In the genomic region with DNA sequence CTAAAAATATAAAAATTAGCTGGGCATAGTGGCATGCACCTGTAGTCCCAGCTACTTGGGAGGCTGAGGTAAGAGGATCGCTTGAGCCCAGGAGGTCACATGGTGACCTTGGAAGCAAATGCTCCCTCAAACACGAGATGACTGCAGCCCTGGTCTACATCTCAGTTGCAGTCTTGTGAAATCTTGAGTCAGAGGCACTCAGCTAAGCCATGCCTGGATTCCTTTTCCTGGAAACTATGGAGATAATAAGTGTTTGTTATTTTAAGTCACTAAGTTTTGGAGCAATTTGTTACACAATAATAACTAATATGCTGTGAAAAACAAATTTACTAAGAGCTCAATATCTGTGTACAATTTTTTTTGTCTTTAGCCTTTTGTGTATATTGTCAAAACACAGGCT, we compare ENCODE assay signal across 16 cellular contexts.
DNase-seq lines count a peak whose midpoint lies in the region; ATAC-seq, FAIRE-seq and TF ChIP-seq lines count a peak whose summit lies in the region.
"Had no signal": no experiment of that assay in that cellular context is flagged by ENCODE, and none has a peak within 500 bp of the region (broad histone marks: within the 10 kb centered on the region; RNA-seq: fewer than 3 reads in every experiment).

No MANE protein-coding gene starts in this region.

- H3K9me3 ChIP-seq in astrocyte (ENCODE audit: insufficient read depth, low read depth, low read length), result no peaks in the 10 kb centered on the region
- H3K9me3 ChIP-seq in right atrium auricular region, result no peaks in the 10 kb centered on the region

- no peaks in the 10 kb centered on the region for H3K36me3 ChIP-seq in astrocyte (ENCODE audit: insufficient read depth, low read length)
- no peaks in the 10 kb centered on the region for H3K36me3 ChIP-seq in right atrium auricular region

- H3K9ac ChIP-seq in astrocyte (ENCODE audit: low read length), result no peak overlapping the region

- H3K4me1 Mint-ChIP-seq in astrocyte (ENCODE audit: low read depth, unreplicated experiment), result peaks cover 11% of the 10 kb centered on the region

- POLR2A ChIA-PET in GM10248 (lab: Yijun Ruan, JAX), result no interaction called here

- H2AFZ ChIP-seq in astrocyte (ENCODE audit: low read depth, low read length), result no peak overlapping the region

- no peak overlapping the region for H3K27ac Mint-ChIP-seq in astrocyte (ENCODE audit: unreplicated experiment)
- H3K27ac Mint-ChIP-seq: activated CD4-positive, alpha-beta T cell treated with anti-CD3 and anti-CD28 coated beads, Interleukin-2, amount 10 ng/mL, durations not matched to agents 7 days and 5 days had no signal

- H3K27ac ChIP-seq in astrocyte (ENCODE audit: low read depth, low read length) (no peak overlapping the region), right atrium auricular region (no peak overlapping the region), caudate nucleus (ENCODE audit: low read depth, low read length) (no peak overlapping the region)

- TF ChIP-seq CTCF in astrocyte (IDR thresholded peaks at IDR 0.05; ENCODE audit: insufficient read depth, low read depth, low read length) (no peak), right atrium auricular region (IDR thresholded peaks at IDR 0.05) (no peak), GM10248 (IDR thresholded peaks at IDR 0.05; ENCODE audit: control extremely low read depth, extremely low read depth, low read depth, missing control alignments) (no peak)

- peak; percentile 77 for DNase-seq in HCEC 1CT
- DNase-seq in astrocyte (ENCODE audit: low read depth), result peak; percentile 47
- DNase-seq in right atrium auricular region (ENCODE audit: low spot score), result peak; percentile 62
- peak; percentile 55 for DNase-seq in skeletal muscle cell (ENCODE audit: low read depth)
- no peak for DNase-seq in caudate nucleus (lab: John Stamatoyannopoulos, UW)
- no peak for DNase-seq in SKM-1 (lab: John Stamatoyannopoulos, UW; ENCODE audit: unreplicated experiment)
- DNase-seq in GM10248 (ENCODE audit: extremely low spot score), result no peak
- DNase-seq: activated CD4-positive, alpha-beta T cell treated with anti-CD3 and anti-CD28 coated beads, Interleukin-2, amount 10 ng/mL, durations not matched to agents 7 days and 5 days; activated naive CD4-positive, alpha-beta T cell; DND-41; NCI-H1092; NCI-H748 treated with DMSO at 0.1 percent for 48 hours; stimulated activated naive CD4-positive, alpha-beta T cell had no signal

- no peak overlapping the region for H3K4me3 Mint-ChIP-seq in astrocyte (ENCODE audit: unreplicated experiment)
- H3K4me3 Mint-ChIP-seq: activated CD4-positive, alpha-beta T cell treated with anti-CD3 and anti-CD28 coated beads, Interleukin-2, amount 10 ng/mL, durations not matched to agents 7 days and 5 days had no signal

- H3K4me2 ChIP-seq in astrocyte (ENCODE audit: low read length), result no peak overlapping the region

- peaks cover 1% of the 10 kb centered on the region for H3K36me3 Mint-ChIP-seq in astrocyte (ENCODE audit: low read depth, unreplicated experiment)

- H3K27me3 ChIP-seq in astrocyte (ENCODE audit: insufficient read depth, low read length) (no peaks in the 10 kb centered on the region), right atrium auricular region (no peaks in the 10 kb centered on the region)

- CTCF ChIA-PET in GM10248 (lab: Yijun Ruan, JAX), result no interaction called here

- H3K27me3 Mint-ChIP-seq in astrocyte (ENCODE audit: low read depth, unreplicated experiment), result no peaks in the 10 kb centered on the region
- H3K27me3 Mint-ChIP-seq: activated CD4-positive, alpha-beta T cell treated with anti-CD3 and anti-CD28 coated beads, Interleukin-2, amount 10 ng/mL, durations not matched to agents 7 days and 5 days had no signal

- no peaks in the 10 kb centered on the region for H4K20me1 ChIP-seq in astrocyte (ENCODE audit: insufficient read depth, low read length)

- H3K4me3 ChIP-seq in astrocyte (ENCODE audit: insufficient read depth, low read depth, low read length) (no peak overlapping the region), right atrium auricular region (no peak overlapping the region), skeletal muscle cell (ENCODE audit: low read depth, low read length) (no peak overlapping the region)

- ATAC-seq in HG03439 (IDR thresholded peaks at IDR 0.05; ENCODE audit: unreplicated experiment), result no peak

- H3K79me2 ChIP-seq in astrocyte (ENCODE audit: insufficient read depth, low read length), result no peaks in the 10 kb centered on the region

- no peaks in the 10 kb centered on the region for H3K4me1 ChIP-seq in astrocyte (ENCODE audit: insufficient read depth, low read length)
- H3K4me1 ChIP-seq in right atrium auricular region, result no peaks in the 10 kb centered on the region

- H3K9me3 Mint-ChIP-seq in astrocyte (ENCODE audit: unreplicated experiment), result no peaks in the 10 kb centered on the region
- H3K9me3 Mint-ChIP-seq: activated CD4-positive, alpha-beta T cell treated with anti-CD3 and anti-CD28 coated beads, Interleukin-2, amount 10 ng/mL, durations not matched to agents 7 days and 5 days had no signal

- FAIRE-seq in astrocyte (lab: Jason Lieb, UNC), result no peak
- FAIRE-seq: endometrium, islet of Langerhans had no signal

Comparison
In these comparisons a context has a peak if more than half of its experiments do, and no peak if none do; other contexts are left out.
1. DNase-seq: peak in HCEC 1CT (single experiment), astrocyte (single experiment), right atrium auricular region (single experiment) and skeletal muscle cell (single experiment); none in caudate nucleus (0 of 61), SKM-1 (single experiment) and GM10248 (single experiment).